Comparison of ENCODE assay signal across 29 cellular contexts in genomic region chr4:124933521-124933920, GRCh38.
"Had no signal": no experiment of that assay in that cellular context is flagged by ENCODE, and none has a peak within 500 bp of the region (broad histone marks: within the 10 kb centered on the region; RNA-seq: fewer than 3 reads in every experiment).

No MANE protein-coding gene starts in this region.

- H3K9me3 Mint-ChIP-seq: activated CD4-positive, alpha-beta T cell treated with anti-CD3 and anti-CD28 coated beads, Interleukin-2, amount 10 ng/mL, durations not matched to agents 7 days and 5 days; activated naive CD4-positive, alpha-beta T cell treated with anti-CD3 and anti-CD28 coated beads, Interleukin-2, amount 50 U/mL, for 24 hours; activated T-cell treated with anti-CD3 and anti-CD28 coated beads, Interleukin-2, amount 50 U/mL, for 24 hours; activated T-helper 2 cell treated with anti-CD3 and anti-CD28 coated beads, Interferon-gamma antibody, Interleukin-2, Interleukin-4, amounts not matched to agents 10 μg/mL and 5 μg/mL and 100 μg/mL, durations not matched to agents 14 hours and 24 hours and 36 hours; T-helper 1 cell treated with Interleukin-12 subunit alpha and Interleukin-12 subunit beta and Interleukin-4 antibody, amounts not matched to agents 30 μg/mL and 1 μg/mL, for 36 hours; T-helper 2 cell treated with Interferon-gamma antibody and Interleukin-4, amounts not matched to agents 5 μg/mL and 100 μg/mL, for 36 hours had no signal

- H3K4me3 ChIP-seq: adrenal gland, body of pancreas, breast epithelium, MG63, Peyer's patch had no signal

- H3K9me3 ChIP-seq: adrenal gland, body of pancreas, breast epithelium, MG63, Peyer's patch had no signal

- H3K27ac ChIP-seq: adrenal gland, body of pancreas, breast epithelium, Peyer's patch had no signal

- H3K27me3 ChIP-seq: adrenal gland, body of pancreas, breast epithelium, MG63, Peyer's patch had no signal

- ATAC-seq: activated CD4-positive, alpha-beta T cell treated with anti-CD3 and anti-CD28 coated beads for 36 hours; activated CD8-positive, alpha-beta T cell treated with anti-CD3 and anti-CD28 coated beads, Interleukin-2, amount 10 ng/mL, durations not matched to agents 7 days and 5 days; body of pancreas had no signal

- H3K36me3 ChIP-seq: adrenal gland, breast epithelium, MG63, Peyer's patch had no signal

- H3K4me3 Mint-ChIP-seq: activated CD4-positive, alpha-beta T cell treated with anti-CD3 and anti-CD28 coated beads for 36 hours; activated CD4-positive, alpha-beta T cell treated with anti-CD3 and anti-CD28 coated beads, Interleukin-2, amount 10 ng/mL, durations not matched to agents 7 days and 5 days; activated CD8-positive, alpha-beta T cell treated with anti-CD3 and anti-CD28 coated beads, Interleukin-2, amount 10 ng/mL, durations not matched to agents 7 days and 5 days; activated naive CD4-positive, alpha-beta T cell treated with anti-CD3 and anti-CD28 coated beads, Interleukin-2, amount 50 U/mL, for 24 hours; activated naive CD8-positive, alpha-beta T cell treated with anti-CD3 and anti-CD28 coated beads, Interleukin-2, amount 10 ng/mL, durations not matched to agents 7 days and 5 days; activated T-cell treated with anti-CD3 and anti-CD28 coated beads, Interleukin-2, amount 50 U/mL, for 24 hours; T-helper 1 cell treated with Interleukin-12 subunit alpha and Interleukin-12 subunit beta and Interleukin-4 antibody, amounts not matched to agents 30 μg/mL and 1 μg/mL, for 36 hours; T-helper 2 cell treated with Interferon-gamma antibody and Interleukin-4, amounts not matched to agents 5 μg/mL and 100 μg/mL, for 36 hours had no signal

- H3K4me1 Mint-ChIP-seq: activated CD4-positive, alpha-beta T cell treated with anti-CD3 and anti-CD28 coated beads for 36 hours; activated CD4-positive, alpha-beta T cell treated with anti-CD3 and anti-CD28 coated beads, Interleukin-2, amount 10 ng/mL, durations not matched to agents 7 days and 5 days; activated naive CD4-positive, alpha-beta T cell treated with anti-CD3 and anti-CD28 coated beads, Interleukin-2, amount 50 U/mL, for 24 hours; activated naive CD8-positive, alpha-beta T cell treated with anti-CD3 and anti-CD28 coated beads, Interleukin-2, amount 10 ng/mL, durations not matched to agents 7 days and 5 days had no signal

- H3K27me3 Mint-ChIP-seq: activated CD4-positive, alpha-beta T cell treated with anti-CD3 and anti-CD28 coated beads for 36 hours; activated CD4-positive, alpha-beta T cell treated with anti-CD3 and anti-CD28 coated beads, Interleukin-2, amount 10 ng/mL, durations not matched to agents 7 days and 5 days; activated naive CD4-positive, alpha-beta T cell treated with anti-CD3 and anti-CD28 coated beads, Interleukin-2, amount 50 U/mL, for 24 hours; activated naive CD8-positive, alpha-beta T cell treated with anti-CD3 and anti-CD28 coated beads, Interleukin-2, amount 10 ng/mL, durations not matched to agents 7 days and 5 days; activated T-cell treated with anti-CD3 and anti-CD28 coated beads, Interleukin-2, amount 50 U/mL, for 24 hours had no signal

- DNase-seq: activated CD4-positive, alpha-beta T cell treated with anti-CD3 and anti-CD28 coated beads for 36 hours; activated CD4-positive, alpha-beta T cell treated with anti-CD3 and anti-CD28 coated beads, Interleukin-2, amount 10 ng/mL, durations not matched to agents 7 days and 5 days; activated CD4-positive, alpha-beta T cell treated with anti-CD3 and anti-CD28 coated beads, Interleukin-2, amount 50 U/mL, for 48 hours; activated CD8-positive, alpha-beta T cell treated with anti-CD3 and anti-CD28 coated beads, Interleukin-2, amount 10 ng/mL, durations not matched to agents 7 days and 5 days; activated gamma-delta T cell; activated naive CD4-positive, alpha-beta T cell treated with Interleukin-2 at 50 U/mL for 16 hours; activated naive CD8-positive, alpha-beta T cell treated with anti-CD3 and anti-CD28 coated beads, Interleukin-2, amount 10 ng/mL, durations not matched to agents 7 days and 5 days; activated T-cell treated with anti-CD3 and anti-CD28 coated beads, Interleukin-2, amount 50 U/mL, for 24 hours; adrenal gland; body of pancreas; Kasumi-1; KG1; MG63; NCI-H1048; NCI-H1105 treated with DMSO at 0.1 percent for 48 hours; NCI-H1436; NCI-H1694; NCI-H1930; NCI-H2081 treated with DMSO at 0.1 percent for 48 hours; NCI-H345; NCI-H524 treated with DMSO at 0.1 percent for 48 hours; Peyer's patch; RPMI8226; SIG-M5 had no signal

- H3K4me1 ChIP-seq: adrenal gland, breast epithelium, Peyer's patch had no signal

- H3K27ac Mint-ChIP-seq: activated CD4-positive, alpha-beta T cell treated with anti-CD3 and anti-CD28 coated beads for 36 hours; activated CD4-positive, alpha-beta T cell treated with anti-CD3 and anti-CD28 coated beads, Interleukin-2, amount 10 ng/mL, durations not matched to agents 7 days and 5 days; activated CD8-positive, alpha-beta T cell treated with anti-CD3 and anti-CD28 coated beads, Interleukin-2, amount 10 ng/mL, durations not matched to agents 7 days and 5 days; activated naive CD4-positive, alpha-beta T cell treated with anti-CD3 and anti-CD28 coated beads, Interleukin-2, amount 50 U/mL, for 24 hours; activated naive CD8-positive, alpha-beta T cell treated with anti-CD3 and anti-CD28 coated beads, Interleukin-2, amount 10 ng/mL, durations not matched to agents 7 days and 5 days; activated T-cell treated with anti-CD3 and anti-CD28 coated beads, Interleukin-2, amount 50 U/mL, for 24 hours; activated T-helper 2 cell treated with anti-CD3 and anti-CD28 coated beads, Interferon-gamma antibody, Interleukin-2, Interleukin-4, amounts not matched to agents 10 μg/mL and 5 μg/mL and 100 μg/mL, durations not matched to agents 14 hours and 24 hours and 36 hours; T-helper 1 cell treated with Interleukin-12 subunit alpha and Interleukin-12 subunit beta and Interleukin-4 antibody, amounts not matched to agents 30 μg/mL and 1 μg/mL, for 36 hours; T-helper 2 cell treated with Interferon-gamma antibody and Interleukin-4, amounts not matched to agents 5 μg/mL and 100 μg/mL, for 36 hours had no signal

- H3K36me3 Mint-ChIP-seq: activated naive CD4-positive, alpha-beta T cell treated with anti-CD3 and anti-CD28 coated beads, Interleukin-2, amount 50 U/mL, for 24 hours; activated naive CD8-positive, alpha-beta T cell treated with anti-CD3 and anti-CD28 coated beads, Interleukin-2, amount 10 ng/mL, durations not matched to agents 7 days and 5 days had no signal
